ENCODE assay signal across 26 cellular contexts in the genomic region with DNA sequence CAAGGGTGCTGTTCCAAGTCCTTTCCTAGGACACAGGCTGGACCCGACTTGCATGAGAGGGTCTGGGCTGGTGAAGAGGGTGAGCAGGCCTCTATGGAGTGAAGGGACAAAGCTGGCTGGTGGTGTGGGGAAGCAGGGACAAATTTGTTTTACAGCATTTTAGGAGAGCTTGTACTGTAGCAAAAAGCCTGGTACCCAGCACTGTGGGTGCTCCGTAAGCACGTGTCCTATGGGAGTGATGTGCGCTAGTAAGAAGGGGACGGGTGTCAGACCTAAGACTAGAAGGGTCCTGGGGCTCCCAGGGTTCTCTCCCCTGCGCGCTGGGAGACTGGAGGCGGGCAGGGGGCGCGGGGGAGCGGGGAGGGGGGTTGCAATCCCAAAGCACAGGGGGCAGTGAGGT. TPM values are rescaled to one million over a fixed set of nuclear protein-coding genes. Genes with fewer than 3 reads are reported as not detected.
DNase-seq lines count a peak whose midpoint lies in the region; TF ChIP-seq lines count a peak whose summit lies in the region.
"Had no signal": no experiment of that assay in that cellular context is flagged by ENCODE, and none has a peak within 500 bp of the region (broad histone marks: within the 10 kb centered on the region; RNA-seq: fewer than 3 reads in every experiment).

No MANE protein-coding gene starts in this region.

- no peak overlapping the region for H3K27ac Mint-ChIP-seq in type B pancreatic cell
- H3K27ac Mint-ChIP-seq: CD14-positive monocyte; CD4-positive, alpha-beta memory T cell; CD4-positive, CD25-positive, alpha-beta regulatory T cell; CD8-positive, alpha-beta memory T cell had no signal

- no peaks in the 10 kb centered on the region for H3K27me3 ChIP-seq in osteoblast (ENCODE audit: insufficient read depth, low read length)
- H3K27me3 ChIP-seq: BE2C, BLaER1 had no signal

- H4K20me1 ChIP-seq in osteoblast (ENCODE audit: insufficient read depth, low read length) = no peaks in the 10 kb centered on the region
- H4K20me1 ChIP-seq: BLaER1 had no signal

- H3K4me2 ChIP-seq in osteoblast (ENCODE audit: insufficient read depth, low read length) = no peak overlapping the region
- H3K4me2 ChIP-seq: BLaER1 had no signal

- H3K4me3 ChIP-seq in osteoblast (ENCODE audit: insufficient read depth, low read length) = no peak overlapping the region
- H3K4me3 ChIP-seq: BLaER1, GM12878 had no signal

- peaks cover 8% of the 10 kb centered on the region for H3K27me3 Mint-ChIP-seq in type B pancreatic cell

- no peaks in the 10 kb centered on the region for H3K9me3 ChIP-seq in osteoblast (ENCODE audit: low read depth, low read length)
- H3K9me3 ChIP-seq: BE2C, BLaER1 had no signal

- TF ChIP-seq CTCF in osteoblast (IDR thresholded peaks at IDR 0.05; ENCODE audit: extremely low read depth, low read depth, low read length) (no peak), type B pancreatic cell (conservative IDR thresholded peaks at IDR 0.05) (no peak)

- H3K36me3 Mint-ChIP-seq in type B pancreatic cell = no peaks in the 10 kb centered on the region
- H3K36me3 Mint-ChIP-seq: CD14-positive monocyte; CD4-positive, alpha-beta memory T cell; CD4-positive, CD25-positive, alpha-beta regulatory T cell; CD8-positive, alpha-beta memory T cell had no signal

- H2AFZ ChIP-seq in osteoblast (ENCODE audit: low read length) = no peak overlapping the region

- DNase-seq in mesenteric fat pad (ENCODE audit: low spot score) (peak; percentile 59), osteoblast (ENCODE audit: insufficient read length, low spot score, missing footprints) (peak; percentile 49), type B pancreatic cell (ENCODE audit: extremely low spot score, unreplicated experiment) (peak; percentile 22), NCI-H446 treated with DMSO at 0.1 percent for 48 hours (lab: John Stamatoyannopoulos, UW) (no peak), HuH-7 (ENCODE audit: low spot score) (no peak)
- DNase-seq: 8988T; ACHN; BE2C; C1 segment of cervical spinal cord; CD4-positive, alpha-beta memory T cell; CD4-positive, CD25-positive, alpha-beta regulatory T cell; CD8-positive, alpha-beta memory T cell; COR-L47; DMS 273 treated with DMSO at 0.1 percent for 48 hours; DMS153; DMS53; DMS79; DND-41; EL; GDM1 had no signal

- no peaks in the 10 kb centered on the region for H3K9me3 Mint-ChIP-seq in type B pancreatic cell
- H3K9me3 Mint-ChIP-seq: CD14-positive monocyte; CD4-positive, alpha-beta memory T cell; CD4-positive, CD25-positive, alpha-beta regulatory T cell; CD8-positive, alpha-beta memory T cell had no signal

- H3K4me1 ChIP-seq in osteoblast (ENCODE audit: insufficient read depth, low read length) = no peaks in the 10 kb centered on the region
- H3K4me1 ChIP-seq: BE2C, BLaER1 had no signal

- peaks cover 13% of the 10 kb centered on the region for H3K4me1 Mint-ChIP-seq in type B pancreatic cell (ENCODE audit: unreplicated experiment)
- H3K4me1 Mint-ChIP-seq: CD14-positive monocyte; CD8-positive, alpha-beta memory T cell had no signal

- H3K4me3 Mint-ChIP-seq in type B pancreatic cell = no peak overlapping the region
- H3K4me3 Mint-ChIP-seq: CD14-positive monocyte; CD4-positive, alpha-beta memory T cell; CD4-positive, CD25-positive, alpha-beta regulatory T cell; CD8-positive, alpha-beta memory T cell had no signal

- no peaks in the 10 kb centered on the region for H3K79me2 ChIP-seq in osteoblast (ENCODE audit: insufficient read depth, low read length)

- no peak overlapping the region for H3K27ac ChIP-seq in osteoblast (ENCODE audit: low read depth, low read length)
- H3K27ac ChIP-seq: BLaER1 had no signal

- no peaks in the 10 kb centered on the region for H3K36me3 ChIP-seq in osteoblast (ENCODE audit: insufficient read depth, low read length)
- H3K36me3 ChIP-seq: BE2C, BLaER1 had no signal

RNA-seq across cellular contexts. Expression of a gene that starts 0.4 kb away (rescaled TPM):
- total RNA-seq in mesenteric fat pad (not detected), osteoblast (not detected in 2 replicates), type B pancreatic cell (ENCODE audit: low replicate concordance) (not detected in 2 replicates)
- total RNA-seq: A673; CD4-positive, alpha-beta memory T cell; CD4-positive, CD25-positive, alpha-beta regulatory T cell; CD8-positive, alpha-beta memory T cell; Daoy; G401; GM12878 had no signal

RNA-seq across cellular contexts. Expression of a gene that starts 47.9 kb away (rescaled TPM):
- total RNA-seq in mesenteric fat pad (9.4 TPM), osteoblast (4.7 and 8.5 TPM in 2 replicates), type B pancreatic cell (ENCODE audit: low replicate concordance) (17.2 and 51.2 TPM in 2 replicates)
- total RNA-seq: G401 had no signal

Comparison
In these comparisons a context has a peak if more than half of its experiments do, and no peak if none do; other contexts are left out.
1. DNase-seq: peak in mesenteric fat pad (single experiment), osteoblast (single experiment) and type B pancreatic cell (single experiment); none in NCI-H446 treated with DMSO at 0.1 percent for 48 hours (single experiment) and HuH-7 (single experiment).